ENCODE assay signal across 1 cellular context in genomic region chr18:24395049-24395780, GRCh38.
TF ChIP-seq lines count a peak whose summit lies in the region.

No MANE protein-coding gene starts in this region.

TF ChIP-seq in HepG2, 621 proteins besides CTCF, POLR2A, EP300 and RAD21:
- TF ChIP-seq THYN1 (CRISPR knock-in tag; IDR thresholded peaks at IDR 0.05; ENCODE audit: borderline replicate concordance, low read depth) (no peak), MAFF (IDR thresholded peaks at IDR 0.05; ENCODE audit: low read depth, low read length) (peak; percentile 88), BCL6 (CRISPR knock-in tag; IDR thresholded peaks at IDR 0.05) (0 out of 2 replicates have a peak, but pooled peaks have one; percentile 35), ZXDC (CRISPR knock-in tag; IDR thresholded peaks at IDR 0.05) (no peak), HDAC1 (CRISPR knock-in tag; IDR thresholded peaks at IDR 0.05) (no peak), MAFK (conservative IDR thresholded peaks at IDR 0.05 in 1 of 2, IDR thresholded peaks at IDR 0.05 in 1 of 2; ENCODE audit: low read length in 2 of 2) (peak; percentile 79 to 87), ZNF616 (CRISPR knock-in tag; IDR thresholded peaks at IDR 0.05; ENCODE audit: low read depth) (no peak), TAF15 (IDR thresholded peaks at IDR 0.05; ENCODE audit: low read depth, low read length, poor library complexity, severe bottlenecking) (no peak)
